In genomic region chr22:48503035-48503625, GRCh38 we compare ENCODE assay signal across 33 cellular contexts.
"Had no signal": no experiment of that assay in that cellular context is flagged by ENCODE, and none has a peak within 500 bp of the region (broad histone marks: within the 10 kb centered on the region; RNA-seq: fewer than 3 reads in every experiment).

No MANE protein-coding gene starts in this region.

- H3K4me3 ChIP-seq: ascending aorta, breast epithelium, Peyer's patch, SJCRH30, SK-N-MC had no signal

- H3K27ac Mint-ChIP-seq: activated CD4-positive, alpha-beta T cell treated with anti-CD3 and anti-CD28 coated beads, Interleukin-2, amount 10 ng/mL, durations not matched to agents 24 days and 14 days; activated CD8-positive, alpha-beta T cell treated with anti-CD3 and anti-CD28 coated beads, Interleukin-2, amount 10 ng/mL, durations not matched to agents 7 days and 5 days; activated naive CD4-positive, alpha-beta T cell treated with anti-CD3 and anti-CD28 coated beads, Interleukin-2, amount 50 U/mL, for 24 hours; activated naive CD8-positive, alpha-beta T cell treated with anti-CD3 and anti-CD28 coated beads, Interleukin-2, amount 10 ng/mL, durations not matched to agents 7 days and 5 days; activated T-cell treated with anti-CD3 and anti-CD28 coated beads, Interleukin-2, amount 50 U/mL, for 24 hours; activated T-helper 2 cell treated with anti-CD3 and anti-CD28 coated beads, Interferon-gamma antibody, Interleukin-2, Interleukin-4, amounts not matched to agents 10 μg/mL and 5 μg/mL and 100 μg/mL, durations not matched to agents 14 hours and 24 hours and 36 hours; IgD-negative memory B cell had no signal

- H3K36me3 ChIP-seq: ascending aorta, breast epithelium, Peyer's patch, SJCRH30, WERI-Rb-1 had no signal

- H3K27me3 Mint-ChIP-seq: activated CD4-positive, alpha-beta T cell treated with anti-CD3 and anti-CD28 coated beads, Interleukin-2, amount 10 ng/mL, durations not matched to agents 24 days and 14 days; activated naive CD4-positive, alpha-beta T cell treated with anti-CD3 and anti-CD28 coated beads, Interleukin-2, amount 50 U/mL, for 24 hours; activated naive CD8-positive, alpha-beta T cell treated with anti-CD3 and anti-CD28 coated beads, Interleukin-2, amount 10 ng/mL, durations not matched to agents 7 days and 5 days had no signal

- H3K4me3 Mint-ChIP-seq: activated CD4-positive, alpha-beta T cell treated with anti-CD3 and anti-CD28 coated beads, Interleukin-2, amount 10 ng/mL, durations not matched to agents 24 days and 14 days; activated CD8-positive, alpha-beta T cell treated with anti-CD3 and anti-CD28 coated beads, Interleukin-2, amount 10 ng/mL, durations not matched to agents 7 days and 5 days; activated naive CD4-positive, alpha-beta T cell treated with anti-CD3 and anti-CD28 coated beads, Interleukin-2, amount 50 U/mL, for 24 hours; activated naive CD8-positive, alpha-beta T cell treated with anti-CD3 and anti-CD28 coated beads, Interleukin-2, amount 10 ng/mL, durations not matched to agents 7 days and 5 days; activated T-cell treated with anti-CD3 and anti-CD28 coated beads, Interleukin-2, amount 50 U/mL, for 24 hours; IgD-negative memory B cell had no signal

- DNase-seq: activated CD4-positive, alpha-beta T cell treated with anti-CD3 and anti-CD28 coated beads, Interleukin-2, amount 10 ng/mL, durations not matched to agents 24 days and 14 days; activated CD4-positive, alpha-beta T cell treated with anti-CD3 and anti-CD28 coated beads, Interleukin-2, amount 50 U/mL, for 4 hours; activated CD8-positive, alpha-beta T cell treated with anti-CD3 and anti-CD28 coated beads, Interleukin-2, amount 10 ng/mL, durations not matched to agents 7 days and 5 days; activated gamma-delta T cell; activated naive CD4-positive, alpha-beta T cell treated with Interleukin-2 at 50 U/mL for 16 hours; activated naive CD8-positive, alpha-beta T cell treated with anti-CD3 and anti-CD28 coated beads, Interleukin-2, amount 10 ng/mL, durations not matched to agents 7 days and 5 days; activated T-cell treated with anti-CD3 and anti-CD28 coated beads, Interleukin-2, amount 50 U/mL, for 24 hours; amygdala; Karpas-422; KBM-7; NCI-H1048; NCI-H1105 treated with DMSO at 0.1 percent for 48 hours; NCI-H1436; NCI-H1694; NCI-H1930; NCI-H2081 treated with DMSO at 0.1 percent for 48 hours; NCI-H226; NCI-H446 treated with DMSO at 0.1 percent for 48 hours; NCI-H524; NCI-H69; PC-3; Peyer's patch; SHP77; SJCRH30; T1000; WERI-Rb-1 had no signal

- ATAC-seq: activated CD8-positive, alpha-beta T cell treated with anti-CD3 and anti-CD28 coated beads, Interleukin-2, amount 10 ng/mL, durations not matched to agents 7 days and 5 days; PC-3 had no signal

- H3K27me3 ChIP-seq: ascending aorta, Peyer's patch had no signal

- H3K4me1 ChIP-seq: ascending aorta, breast epithelium, Peyer's patch, SJCRH30 had no signal

- H3K4me1 Mint-ChIP-seq: activated CD4-positive, alpha-beta T cell treated with anti-CD3 and anti-CD28 coated beads, Interleukin-2, amount 10 ng/mL, durations not matched to agents 24 days and 14 days; activated naive CD4-positive, alpha-beta T cell treated with anti-CD3 and anti-CD28 coated beads, Interleukin-2, amount 50 U/mL, for 24 hours; activated naive CD8-positive, alpha-beta T cell treated with anti-CD3 and anti-CD28 coated beads, Interleukin-2, amount 10 ng/mL, durations not matched to agents 7 days and 5 days; IgD-negative memory B cell had no signal

- H3K9me3 ChIP-seq: ascending aorta, breast epithelium, Peyer's patch, SJCRH30 had no signal

- H3K9me3 Mint-ChIP-seq: activated CD4-positive, alpha-beta T cell treated with anti-CD3 and anti-CD28 coated beads, Interleukin-2, amount 10 ng/mL, durations not matched to agents 24 days and 14 days; activated naive CD4-positive, alpha-beta T cell treated with anti-CD3 and anti-CD28 coated beads, Interleukin-2, amount 50 U/mL, for 24 hours; activated naive CD8-positive, alpha-beta T cell treated with anti-CD3 and anti-CD28 coated beads, Interleukin-2, amount 10 ng/mL, durations not matched to agents 7 days and 5 days; activated T-cell treated with anti-CD3 and anti-CD28 coated beads, Interleukin-2, amount 50 U/mL, for 24 hours; activated T-helper 2 cell treated with anti-CD3 and anti-CD28 coated beads, Interferon-gamma antibody, Interleukin-2, Interleukin-4, amounts not matched to agents 10 μg/mL and 5 μg/mL and 100 μg/mL, durations not matched to agents 14 hours and 24 hours and 36 hours; IgD-negative memory B cell had no signal

- H3K36me3 Mint-ChIP-seq: activated naive CD4-positive, alpha-beta T cell treated with anti-CD3 and anti-CD28 coated beads, Interleukin-2, amount 50 U/mL, for 24 hours; activated naive CD8-positive, alpha-beta T cell treated with anti-CD3 and anti-CD28 coated beads, Interleukin-2, amount 10 ng/mL, durations not matched to agents 7 days and 5 days; IgD-negative memory B cell had no signal

- H3K27ac ChIP-seq: ascending aorta, breast epithelium, Peyer's patch, RWPE1, SJCRH30, SK-N-MC, WERI-Rb-1 had no signal
